Comparison of ENCODE assay signal across 8 cellular contexts in genomic region chr15:92884813-92885461, GRCh38. TPM values are rescaled to one million over a fixed set of nuclear protein-coding genes. Genes with fewer than 3 reads are reported as not detected.
A peak's percentile ranks its signal among the peaks of the same experiment; 100 is the strongest.
DNase-seq lines count a peak whose midpoint lies in the region; ATAC-seq, FAIRE-seq and TF ChIP-seq lines count a peak whose summit lies in the region.

No MANE protein-coding gene starts in this region.

- SMC1A ChIA-PET in GM12878 (lab: Charles Lee; ENCODE audit: uncharacterized antibody, unreplicated experiment) = interaction anchor here (1.0 to 16.8 kb wide), 14 partner anchors 8 to 84 kb away, joined by 3 to 252 read pairs (median 5); partner anchors contain the start of gene CHD2

- CTCF ChIA-PET in GM12878 (lab: Yijun Ruan, JAX) = interaction anchor here (0.7 to 1.9 kb wide), 12 partner anchors 11 to 88 kb away, joined by 3 to 15 read pairs (median 4); partner anchors contain the start of gene CHD2

- in situ Hi-C loops in GM12878 (cut with MboI) = loop anchor here (10.0 kb wide), 1 partner anchor 70 kb away; no protein-coding TSS in a partner anchor

- H3K4me1 ChIP-seq in KMS-11 (ENCODE audit: low read depth, poor library complexity, severe bottlenecking) = peaks cover 57% of the 10 kb centered on the region
- H3K4me1 ChIP-seq in GM12878 (ENCODE audit: control insufficient read depth, insufficient read depth, low read length) = peaks cover 5% of the 10 kb centered on the region; the same call in 1 of the 2 replicates
- H3K4me1 ChIP-seq in uterus = no peaks in the 10 kb centered on the region

- H3K9me3 ChIP-seq in GM12878 (replicated peaks; ENCODE audit: control insufficient read depth, insufficient read depth, low read length) = no peaks in the 10 kb centered on the region
- H3K9me3 ChIP-seq in uterus = no peaks in the 10 kb centered on the region

- H3K4me3 ChIP-seq in KMS-11 (IDR thresholded peaks at IDR 0.05; ENCODE audit: insufficient read depth, low read depth, low read length) (no peak overlapping the region), GM12878 (peak overlapping the region; percentile 97), uterus (peak overlapping the region; percentile 58 to 76)

- H3K9ac ChIP-seq in KMS-11 (peak overlapping the region; percentile 98), GM12878 (ENCODE audit: control insufficient read depth, insufficient read depth, low read length) (peak overlapping the region; percentile 96)

- POLR2A ChIA-PET in GM12878 (lab: Charles Lee) = interaction anchor here (0.9 to 8.2 kb wide), 9 partner anchors 10 to 81 kb away, joined by 3 to 207 read pairs (median 6); partner anchors contain the start of gene CHD2

- ATAC-seq in GM12878 (no peak; the same call in 2 of the 3 replicates), HG03571 (IDR thresholded peaks at IDR 0.05; ENCODE audit: unreplicated experiment) (no peak), GM21381 (IDR thresholded peaks at IDR 0.05; ENCODE audit: unreplicated experiment) (no peak)

- peak overlapping the region; percentile 85 to 95 for H3K4me3 Mint-ChIP-seq in CD14-positive monocyte

- 2% methylated on average over 3 of the region's 3 CpGs for WGBS in GM12878 (ENCODE audit: insufficient coverage, insufficient replicate concordance, low lambda C conversion rate, missing lambda C conversion rate)

- intact Hi-C loops in CD14-positive monocyte (cut with micrococcal nuclease) = loop anchor here (5.0 kb wide), 2 partner anchors 38 to 78 kb away; no protein-coding TSS in a partner anchor
- intact Hi-C loops in GM12878 (cut with micrococcal nuclease; ENCODE audit: unreplicated experiment) = loop anchor here (5.0 kb wide), 1 partner anchor 38 kb away; no protein-coding TSS in a partner anchor
- intact Hi-C loops in uterus (cut with DNase I; ENCODE audit: low total_unique reads) = loop anchor here (5.0 kb wide), 1 partner anchor 53 kb away; no protein-coding TSS in a partner anchor

- BruUV-seq in GM12878 (replicated peaks; lab: Mats Ljungman, UMichigan) = no TSS peak

- no peak overlapping the region for H2AFZ ChIP-seq in KMS-11 (ENCODE audit: low read depth)
- H2AFZ ChIP-seq in GM12878 (ENCODE audit: control insufficient read depth, low read depth, low read length) = no peak overlapping the region

- DNase-seq in CD14-positive monocyte (ENCODE audit: low spot score) (no peak), GM12878 (ENCODE audit: low read depth, low spot score) (no peak), medulla oblongata (ENCODE audit: extremely low spot score) (peak; percentile 51), uterus (no peak), D721Med (ENCODE audit: insufficient read length, low spot score) (no peak)

- peaks cover 0 to 1% (median 0%) of the 10 kb centered on the region in 7 donors for H3K9me3 Mint-ChIP-seq in CD14-positive monocyte

- peaks cover 48 to 49% of the 10 kb centered on the region in 2 donors for H3K36me3 Mint-ChIP-seq in CD14-positive monocyte

- TF ChIP-seq POLR2A in GM12878 (IDR thresholded peaks at IDR 0.05; ENCODE audit: low read depth, low read length) (no peak), uterus (IDR thresholded peaks at IDR 0.05) (no peak)

- RAD21 ChIA-PET in GM12878 (lab: Charles Lee; ENCODE audit: unreplicated experiment) = interaction anchor here (0.7 to 10.4 kb wide), 12 partner anchors 10 to 81 kb away, joined by 3 to 174 read pairs (median 6); partner anchors contain the start of gene CHD2

- H3K36me3 ChIP-seq in KMS-11 (ENCODE audit: insufficient read depth) (peaks cover 42% of the 10 kb centered on the region), GM12878 (ENCODE audit: control insufficient read depth in 2 of 2, insufficient read depth in 2 of 2, low read length in 1 of 2) (peaks cover 0 to 34% of the 10 kb centered on the region in 2 experiments; a peak in 1 of 4 replicates), uterus (no peaks in the 10 kb centered on the region)

- peaks cover 48% of the 10 kb centered on the region for H3K4me1 Mint-ChIP-seq in CD14-positive monocyte

- H4K20me1 ChIP-seq in KMS-11 (ENCODE audit: insufficient read depth) (peaks cover 15% of the 10 kb centered on the region), GM12878 (ENCODE audit: control insufficient read depth, insufficient read depth) (no peaks in the 10 kb centered on the region)

- TF ChIP-seq EP300 in GM12878 (IDR thresholded peaks at IDR 0.05; ENCODE audit: borderline replicate concordance in 1 of 2, control insufficient read depth in 1 of 2, low read depth in 2 of 2, low read length in 2 of 2) = no peak

- H3K27ac Mint-ChIP-seq in CD14-positive monocyte = peak overlapping the region; percentile 83 to 98 (median 93)

- H3K27me3 ChIP-seq in KMS-11 (ENCODE audit: insufficient read depth, low read depth) = no peaks in the 10 kb centered on the region
- H3K27me3 ChIP-seq in GM12878 (replicated peaks in 1 of 2; ENCODE audit: control insufficient read depth in 2 of 2, insufficient read depth in 2 of 2, low read length in 1 of 2) = no peaks in the 10 kb centered on the region
- H3K27me3 ChIP-seq in uterus = no peaks in the 10 kb centered on the region

- no peak for TF ChIP-seq RAD21 in GM12878 (IDR thresholded peaks at IDR 0.05; ENCODE audit: insufficient read depth, low read depth, low read length)

- peak overlapping the region; percentile 88 for H3K4me2 ChIP-seq in KMS-11
- H3K4me2 ChIP-seq in GM12878 (ENCODE audit: control insufficient read depth, insufficient read depth) = peak overlapping the region; percentile 77

- peak overlapping the region; percentile 95 for H3K27ac ChIP-seq in KMS-11
- H3K27ac ChIP-seq in GM12878 (ENCODE audit: control insufficient read depth, insufficient read depth) = peak overlapping the region; percentile 96
- peak overlapping the region; percentile 98 to 100 for H3K27ac ChIP-seq in uterus

- H3K27me3 Mint-ChIP-seq in CD14-positive monocyte (ENCODE audit: low read depth in 3 of 3) = no peaks in the 10 kb centered on the region

- FAIRE-seq in GM12878 (lab: Jason Lieb, UNC) (peak; percentile 83), D721Med (lab: Jason Lieb, UNC) (no peak)

- no peak for TF ChIP-seq CTCF in CD14-positive monocyte (IDR thresholded peaks at IDR 0.05)
- no peak for TF ChIP-seq CTCF in KMS-11 (conservative IDR thresholded peaks at IDR 0.05; ENCODE audit: low read depth, low read length)
- no peak for TF ChIP-seq CTCF in GM12878 (IDR thresholded peaks at IDR 0.05 in 2 of 3, conservative IDR thresholded peaks at IDR 0.05 in 1 of 3; ENCODE audit: control insufficient read depth in 2 of 3, extremely low read depth in 1 of 3, insufficient read depth in 1 of 3, low read depth in 3 of 3, low read length in 3 of 3)
- no peak for TF ChIP-seq CTCF in uterus (IDR thresholded peaks at IDR 0.05)
- no peak for TF ChIP-seq CTCF in D721Med (IDR thresholded peaks at IDR 0.05; ENCODE audit: insufficient read depth, missing control alignments)

- peaks cover 70% of the 10 kb centered on the region for H3K79me2 ChIP-seq in KMS-11 (ENCODE audit: insufficient read depth, low read depth)
- peaks cover 75% of the 10 kb centered on the region for H3K79me2 ChIP-seq in GM12878 (ENCODE audit: control insufficient read depth, insufficient read depth, low read length)

TF ChIP-seq in GM12878, 131 proteins besides CTCF, POLR2A, EP300 and RAD21 (continues in another document):
- TF ChIP-seq MLLT1 (IDR thresholded peaks at IDR 0.05) = peak; percentile 71; the same call in 1 of the 2 replicates
- TF ChIP-seq RUNX3 (IDR thresholded peaks at IDR 0.05; ENCODE audit: low read length) = 0 out of 2 replicates have a peak, but pooled peaks have one; percentile 19
- 0 out of 2 replicates have a peak, but pooled peaks have one; percentile 33 for TF ChIP-seq POLR2AphosphoS5 (IDR thresholded peaks at IDR 0.05; ENCODE audit: low read length)
- no peak for TF ChIP-seq PAX8 (IDR thresholded peaks at IDR 0.05)
- no peak for TF ChIP-seq USF1 (IDR thresholded peaks at IDR 0.05; ENCODE audit: borderline replicate concordance, extremely low read length, insufficient read depth, low read depth, low read length)

RNA-seq across cellular contexts. Expression of gene CHD2, which starts 15.2 kb away (rescaled TPM):
- polyA plus RNA-seq in CD14-positive monocyte (10 to 100 TPM in 1 of 2 donors, 1 to 10 TPM in 1; 9.6 to 11.4 TPM), GM12878 (2011; rRNA removed) (94.7 and 100 TPM in 2 replicates), GM12878 (2014; fragmentation: Illumina TruSeq; extraction: Trizol) (88.0 and 102 TPM in 2 replicates), GM12878 (2014; fragmentation: Nextera tagmentation; extraction: Ambion mirVana) (10 to 100 TPM; 38.1 to 42.8 TPM), GM12878 (2014; rRNA removed) (59.8 and 69.9 TPM in 2 replicates), GM12878 (2016; fragmentation: Nextera tagmentation; extraction: Ambion mirVana) (10 to 100 TPM; 53.6 to 62.0 TPM)
- total RNA-seq in GM12878 (2013; cell fraction: nucleolus; rRNA removed) = 881 and 884 TPM in 2 replicates
- total RNA-seq in GM12878 (2014; rRNA removed) (57.4 and 74.4 TPM in 2 replicates), GM12878 (2014; rRNA removed; fragmentation: Illumina TruSeq; extraction: Trizol) (64.6 and 74.9 TPM in 2 replicates), GM12878 (2021) (77.0 and 87.4 TPM in 2 replicates), uterus (100 to 1,000 TPM in 3 of 4 donors, 10 to 100 TPM in 1; 71.0 to 166 (median 152) TPM)
- 50.2 TPM for polyA plus RNA-seq in GM12878 (2011; ENCODE audit: low read depth)
- 65.9 and 93.5 TPM in 2 replicates for polyA plus RNA-seq in GM12878 (2011; cell fraction: cytosol; rRNA removed)
- 175 and 192 TPM in 2 replicates for polyA plus RNA-seq in GM12878 (2011; cell fraction: nucleus; rRNA removed)
- 64.4 and 66.3 TPM in 2 replicates for polyA plus RNA-seq in GM12878 (2012)
- 113 and 149 TPM in 2 replicates for polyA minus RNA-seq in GM12878 (2011; rRNA and poly(A)+ RNA removed)
- polyA minus RNA-seq in GM12878 (2011; cell fraction: cytosol; rRNA and poly(A)+ RNA removed) = 40.9 and 46.5 TPM in 2 replicates
- polyA minus RNA-seq in GM12878 (2011; cell fraction: nucleus; rRNA and poly(A)+ RNA removed) = 297 and 397 TPM in 2 replicates
